In the genomic region with DNA sequence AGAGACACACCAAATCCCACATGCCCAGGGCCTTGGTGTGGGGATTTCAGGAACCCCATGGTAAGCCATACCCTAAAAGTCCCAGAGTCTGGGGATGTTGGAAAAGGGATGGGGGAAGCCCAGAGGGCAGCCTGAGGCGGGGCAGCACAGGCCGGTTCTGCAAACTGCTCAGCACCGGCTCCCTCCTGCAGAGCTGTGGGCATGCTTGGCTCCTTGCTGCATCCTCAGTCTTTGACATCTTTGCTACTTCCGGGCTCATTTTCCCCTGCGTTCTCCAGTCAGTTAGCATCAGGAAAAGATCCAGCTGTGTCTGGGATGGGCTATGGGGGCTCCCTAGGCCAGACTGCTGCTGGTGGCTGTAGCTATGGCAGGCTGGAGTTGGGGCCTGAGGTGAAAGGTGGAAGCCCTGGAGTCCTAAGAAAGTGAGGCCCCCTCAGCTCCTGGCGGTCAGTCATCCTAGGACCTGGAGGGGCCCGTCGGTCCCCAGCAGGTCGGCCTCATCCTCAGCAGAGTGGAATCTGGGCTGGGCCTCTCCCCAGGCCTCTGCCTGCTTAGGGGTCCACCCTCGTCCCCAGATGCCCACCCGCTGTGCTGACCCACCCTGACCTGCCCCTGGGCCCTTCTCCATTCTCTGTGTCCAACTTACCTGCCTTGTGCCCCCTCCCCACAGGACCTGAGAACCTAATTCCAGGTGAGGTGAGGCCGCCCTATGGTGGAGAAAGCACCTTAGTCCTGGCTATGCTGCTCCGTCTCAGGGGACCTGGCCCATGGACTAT, we compare ENCODE assay signal across 30 cellular contexts. TPM values are rescaled to one million over a fixed set of nuclear protein-coding genes. Genes with fewer than 3 reads are reported as not detected.
A peak's percentile ranks its signal among the peaks of the same experiment; 100 is the strongest.
DNase-seq lines count a peak whose midpoint lies in the region; ATAC-seq and TF ChIP-seq lines count a peak whose summit lies in the region.
"Had no signal": no experiment of that assay in that cellular context is flagged by ENCODE, and none has a peak within 500 bp of the region (broad histone marks: within the 10 kb centered on the region; RNA-seq: fewer than 3 reads in every experiment).

No MANE protein-coding gene starts in this region.

- no peak overlapping the region for H3K4ac ChIP-seq in neuronal stem cell (ENCODE audit: low read length)

- H3K36me3 ChIP-seq in neuronal stem cell (replicated peaks in 1 of 2; ENCODE audit: control insufficient read depth in 2 of 2, insufficient read depth in 2 of 2, low read length in 2 of 2) = no peaks in the 10 kb centered on the region
- H3K36me3 ChIP-seq: transverse colon had no signal

- no peak overlapping the region for H4K8ac ChIP-seq in neuronal stem cell (ENCODE audit: low read depth, low read length)

- peak overlapping the region; percentile 51 for H3K23ac ChIP-seq in neuronal stem cell (ENCODE audit: low read depth, low read length, poor library complexity)

- H3K4me2 ChIP-seq in neuronal stem cell (ENCODE audit: insufficient read depth, low read length, poor library complexity, severe bottlenecking) = no peak overlapping the region

- WGBS in neuronal stem cell (ENCODE audit: extremely low coverage in 2 of 2, insufficient read length in 2 of 2, insufficient replicate concordance in 1 of 2), 2 donors = no CpG with 5 or more reads among the region's 13 CpGs

- peak overlapping the region; percentile 31 for H3K27ac Mint-ChIP-seq in dendritic cell treated with granulocyte-macrophage colony-stimulating factor and Interleukin-4, amounts not matched to agents 40 ng/mL and 50 ng/mL, for 4 days
- no peak overlapping the region for H3K27ac Mint-ChIP-seq in effector memory CD8-positive, alpha-beta T cell
- H3K27ac Mint-ChIP-seq in activated CD4-positive, alpha-beta T cell treated with anti-CD3 and anti-CD28 coated beads, Interleukin-2, amount 10 ng/mL, durations not matched to agents 24 days and 14 days = no peak overlapping the region
- H3K27ac Mint-ChIP-seq: activated CD4-positive, alpha-beta T cell treated with anti-CD3 and anti-CD28 coated beads for 36 hours; activated naive CD4-positive, alpha-beta T cell treated with anti-CD3 and anti-CD28 coated beads, Interleukin-2, amount 50 U/mL, for 24 hours; activated T-cell treated with anti-CD3 and anti-CD28 coated beads, Interleukin-2, amount 50 U/mL, for 72 hours; memory B cell had no signal

- H2AFZ ChIP-seq in neuronal stem cell (ENCODE audit: low read length) = no peak overlapping the region
- H2AFZ ChIP-seq: GM23248 had no signal

- H3K4me3 ChIP-seq in neuronal stem cell (ENCODE audit: low read length in 2 of 2) = no peak overlapping the region
- H3K4me3 ChIP-seq: GM12878, GM23248, SK-N-MC, transverse colon had no signal

- no peak overlapping the region for H2BK12ac ChIP-seq in neuronal stem cell (ENCODE audit: low read length)

- H3K9me3 ChIP-seq in neuronal stem cell (replicated peaks in 1 of 2; ENCODE audit: control insufficient read depth in 2 of 2, insufficient read depth in 1 of 2, low read depth in 1 of 2, low read length in 2 of 2) = no peaks in the 10 kb centered on the region
- H3K9me3 ChIP-seq: transverse colon had no signal

- TF ChIP-seq CTCF in 22Rv1 (IDR thresholded peaks at IDR 0.05) = no peak
- no peak for TF ChIP-seq CTCF in C4-2B (conservative IDR thresholded peaks at IDR 0.05)

- intact Hi-C loops in dendritic cell treated with granulocyte-macrophage colony-stimulating factor and Interleukin-4, amounts not matched to agents 40 ng/mL and 50 ng/mL, for 4 days (cut with micrococcal nuclease) = no loop called here
- intact Hi-C loops in activated CD4-positive, alpha-beta T cell treated with anti-CD3 and anti-CD28 coated beads, Interleukin-2, amount 10 ng/mL, durations not matched to agents 24 days and 14 days (cut with micrococcal nuclease) = no loop called here

- H2BK15ac ChIP-seq in neuronal stem cell (ENCODE audit: low read length) = no peak overlapping the region

- peaks cover 15% of the 10 kb centered on the region for H3K27me3 Mint-ChIP-seq in dendritic cell treated with granulocyte-macrophage colony-stimulating factor and Interleukin-4, amounts not matched to agents 40 ng/mL and 50 ng/mL, for 4 days
- H3K27me3 Mint-ChIP-seq in effector memory CD8-positive, alpha-beta T cell = peaks cover 0 to 9% of the 10 kb centered on the region in 2 donors
- no peaks in the 10 kb centered on the region for H3K27me3 Mint-ChIP-seq in activated CD4-positive, alpha-beta T cell treated with anti-CD3 and anti-CD28 coated beads, Interleukin-2, amount 10 ng/mL, durations not matched to agents 24 days and 14 days
- H3K27me3 Mint-ChIP-seq: activated CD4-positive, alpha-beta T cell treated with anti-CD3 and anti-CD28 coated beads for 36 hours; activated naive CD4-positive, alpha-beta T cell treated with anti-CD3 and anti-CD28 coated beads, Interleukin-2, amount 50 U/mL, for 24 hours had no signal

- no peak overlapping the region for H2BK5ac ChIP-seq in neuronal stem cell (ENCODE audit: low read length)

- H3K4me1 ChIP-seq in neuronal stem cell (ENCODE audit: control insufficient read depth in 2 of 2, insufficient read depth in 1 of 2, low read depth in 1 of 2, low read length in 2 of 2) = peaks cover 0 to 5% of the 10 kb centered on the region in 2 donors

- H3K4me3 Mint-ChIP-seq in dendritic cell treated with granulocyte-macrophage colony-stimulating factor and Interleukin-4, amounts not matched to agents 40 ng/mL and 50 ng/mL, for 4 days = no peak overlapping the region
- H3K4me3 Mint-ChIP-seq in effector memory CD8-positive, alpha-beta T cell = no peak overlapping the region
- no peak overlapping the region for H3K4me3 Mint-ChIP-seq in activated CD4-positive, alpha-beta T cell treated with anti-CD3 and anti-CD28 coated beads, Interleukin-2, amount 10 ng/mL, durations not matched to agents 24 days and 14 days
- H3K4me3 Mint-ChIP-seq: activated CD4-positive, alpha-beta T cell treated with anti-CD3 and anti-CD28 coated beads for 36 hours; activated naive CD4-positive, alpha-beta T cell treated with anti-CD3 and anti-CD28 coated beads, Interleukin-2, amount 50 U/mL, for 24 hours; activated T-cell treated with anti-CD3 and anti-CD28 coated beads, Interleukin-2, amount 50 U/mL, for 72 hours; CD14-positive monocyte; memory B cell; T-helper 17 cell had no signal

- H3K36me3 Mint-ChIP-seq in dendritic cell treated with granulocyte-macrophage colony-stimulating factor and Interleukin-4, amounts not matched to agents 40 ng/mL and 50 ng/mL, for 4 days (ENCODE audit: low read depth) = no peaks in the 10 kb centered on the region
- H3K36me3 Mint-ChIP-seq in effector memory CD8-positive, alpha-beta T cell (ENCODE audit: insufficient read depth) = no peaks in the 10 kb centered on the region
- no peaks in the 10 kb centered on the region for H3K36me3 Mint-ChIP-seq in activated CD4-positive, alpha-beta T cell treated with anti-CD3 and anti-CD28 coated beads, Interleukin-2, amount 10 ng/mL, durations not matched to agents 24 days and 14 days (ENCODE audit: low read depth)
- H3K36me3 Mint-ChIP-seq: activated naive CD4-positive, alpha-beta T cell treated with anti-CD3 and anti-CD28 coated beads, Interleukin-2, amount 50 U/mL, for 24 hours; CD14-positive monocyte; memory B cell had no signal

- peak overlapping the region; percentile 28 for H2AK5ac ChIP-seq in neuronal stem cell (ENCODE audit: low read depth, low read length)

- peaks cover 29% of the 10 kb centered on the region for H3K4me1 Mint-ChIP-seq in dendritic cell treated with granulocyte-macrophage colony-stimulating factor and Interleukin-4, amounts not matched to agents 40 ng/mL and 50 ng/mL, for 4 days (ENCODE audit: low read depth)
- no peaks in the 10 kb centered on the region for H3K4me1 Mint-ChIP-seq in effector memory CD8-positive, alpha-beta T cell (ENCODE audit: low read depth in 2 of 2)
- no peaks in the 10 kb centered on the region for H3K4me1 Mint-ChIP-seq in activated CD4-positive, alpha-beta T cell treated with anti-CD3 and anti-CD28 coated beads, Interleukin-2, amount 10 ng/mL, durations not matched to agents 24 days and 14 days
- H3K4me1 Mint-ChIP-seq: activated CD4-positive, alpha-beta T cell treated with anti-CD3 and anti-CD28 coated beads for 36 hours; activated naive CD4-positive, alpha-beta T cell treated with anti-CD3 and anti-CD28 coated beads, Interleukin-2, amount 50 U/mL, for 24 hours; memory B cell had no signal

- no peaks in the 10 kb centered on the region for H3K79me1 ChIP-seq in neuronal stem cell (ENCODE audit: low read depth, low read length)

- peak overlapping the region; percentile 52 for H3K18ac ChIP-seq in neuronal stem cell (ENCODE audit: low read length)

- H3K9ac ChIP-seq in neuronal stem cell (ENCODE audit: low read depth, low read length, poor library complexity) = peak overlapping the region; percentile 10
- H3K9ac ChIP-seq: GM23248 had no signal

- no peak overlapping the region for H3K14ac ChIP-seq in neuronal stem cell (ENCODE audit: low read length)

- no peak for ATAC-seq in effector memory CD8-positive, alpha-beta T cell (replicated peaks)
- ATAC-seq: activated CD4-positive, alpha-beta T cell treated with anti-CD3 and anti-CD28 coated beads for 36 hours; activated T-cell treated with anti-CD3 and anti-CD28 coated beads, Interleukin-2, amount 50 U/mL, for 72 hours; GM12878; T-helper 17 cell had no signal

- H3K27ac ChIP-seq in 22Rv1 (peak overlapping the region; percentile 59), C4-2B (peak overlapping the region; percentile 64), neuronal stem cell (replicated peaks; ENCODE audit: low read length) (no peak overlapping the region)
- H3K27ac ChIP-seq: GM23248, RWPE1, SK-N-MC, transverse colon had no signal

- H3K27me3 ChIP-seq in neuronal stem cell (ENCODE audit: control insufficient read depth in 3 of 3, insufficient read depth in 3 of 3, low read depth in 1 of 3, low read length in 3 of 3) = peaks cover 0 to 29% (median 1%) of the 10 kb centered on the region in 3 experiments
- H3K27me3 ChIP-seq: transverse colon had no signal

- DNase-seq in neuronal stem cell (ENCODE audit: low spot score) = no peak
- no peak for DNase-seq in effector memory CD8-positive, alpha-beta T cell
- no peak for DNase-seq in GDM1 (lab: John Stamatoyannopoulos, UW)
- DNase-seq in activated CD4-positive, alpha-beta T cell treated with anti-CD3 and anti-CD28 coated beads, Interleukin-2, amount 10 ng/mL, durations not matched to agents 24 days and 14 days = no peak
- DNase-seq: activated CD4-positive, alpha-beta T cell treated with anti-CD3 and anti-CD28 coated beads for 36 hours; activated T-cell treated with anti-CD3 and anti-CD28 coated beads, Interleukin-2, amount 50 U/mL, for 72 hours; amygdala; DND-41; effector CD8-positive, alpha-beta T cell; erythroblast; GM23248; Karpas-422; NCI-H1694; NCI-H446 treated with DMSO at 0.1 percent for 48 hours; NCI-H82; nucleus accumbens; T-helper 17 cell; transverse colon had no signal

- H4K91ac ChIP-seq in neuronal stem cell (ENCODE audit: low read depth, low read length, poor library complexity) = no peak overlapping the region

- H2BK120ac ChIP-seq in neuronal stem cell (ENCODE audit: low read depth, low read length) = no peak overlapping the region

- no peaks in the 10 kb centered on the region for H3K9me3 Mint-ChIP-seq in dendritic cell treated with granulocyte-macrophage colony-stimulating factor and Interleukin-4, amounts not matched to agents 40 ng/mL and 50 ng/mL, for 4 days
- no peaks in the 10 kb centered on the region for H3K9me3 Mint-ChIP-seq in effector memory CD8-positive, alpha-beta T cell
- H3K9me3 Mint-ChIP-seq in activated CD4-positive, alpha-beta T cell treated with anti-CD3 and anti-CD28 coated beads, Interleukin-2, amount 10 ng/mL, durations not matched to agents 24 days and 14 days = no peaks in the 10 kb centered on the region
- H3K9me3 Mint-ChIP-seq: activated naive CD4-positive, alpha-beta T cell treated with anti-CD3 and anti-CD28 coated beads, Interleukin-2, amount 50 U/mL, for 24 hours; activated T-cell treated with anti-CD3 and anti-CD28 coated beads, Interleukin-2, amount 50 U/mL, for 72 hours; CD14-positive monocyte; memory B cell had no signal

RNA-seq across cellular contexts. Expression of gene TBATA, which starts 9.3 kb away (rescaled TPM):
- polyA plus RNA-seq in neuronal stem cell (2013, experiment 1 of 2) = not detected
- not detected for polyA plus RNA-seq in neuronal stem cell (2013, experiment 2 of 2)
- total RNA-seq in activated CD4-positive, alpha-beta T cell treated with anti-CD3 and anti-CD28 coated beads, Interleukin-2, amount 10 ng/mL, durations not matched to agents 24 days and 14 days = not detected in 2 replicates
- total RNA-seq: activated CD4-positive, alpha-beta T cell treated with anti-CD3 and anti-CD28 coated beads for 36 hours; activated T-cell treated with anti-CD3 and anti-CD28 coated beads, Interleukin-2, amount 50 U/mL, for 72 hours; fibroblast of villous mesenchyme; GM12878; GM23248; HepG2; skeletal muscle tissue; T-helper 17 cell; transverse colon had no signal
- polyA plus RNA-seq: CD14-positive monocyte, GM12878, GM23248, HepG2 had no signal

RNA-seq across cellular contexts. Expression of gene SGPL1, which starts 39.9 kb away (rescaled TPM):
- 23.0 TPM for polyA plus RNA-seq in neuronal stem cell (2013, experiment 1 of 2)
- 23.0 TPM for polyA plus RNA-seq in neuronal stem cell (2013, experiment 2 of 2)
- total RNA-seq in activated CD4-positive, alpha-beta T cell treated with anti-CD3 and anti-CD28 coated beads, Interleukin-2, amount 10 ng/mL, durations not matched to agents 24 days and 14 days = 94.0 and 98.9 TPM in 2 replicates
